18 cellular contexts compared by ENCODE assay signal in genomic region chr4:101914761-101915160, GRCh38.
"Had no signal": no experiment of that assay in that cellular context is flagged by ENCODE, and none has a peak within 500 bp of the region (broad histone marks: within the 10 kb centered on the region; RNA-seq: fewer than 3 reads in every experiment).

No MANE protein-coding gene starts in this region.

- ATAC-seq: esophagus mucosa, heart left ventricle, left colon, left ventricle myocardium superior had no signal

- DNase-seq: effector memory CD4-positive, alpha-beta T cell; heart left ventricle; hippocampal formation; left colon; left ventricle myocardium superior; mesendoderm; naive B cell; nephron progenitor cell; posterior cingulate gyrus; sigmoid colon; stimulated activated naive CD4-positive, alpha-beta T cell; stomach; substantia nigra; transverse colon had no signal

- H3K4me3 ChIP-seq: heart left ventricle, right atrium auricular region, sigmoid colon, skin epidermis, stomach, thoracic aorta, transverse colon had no signal
